ENCODE assay signal across 10 cellular contexts in the genomic region with DNA sequence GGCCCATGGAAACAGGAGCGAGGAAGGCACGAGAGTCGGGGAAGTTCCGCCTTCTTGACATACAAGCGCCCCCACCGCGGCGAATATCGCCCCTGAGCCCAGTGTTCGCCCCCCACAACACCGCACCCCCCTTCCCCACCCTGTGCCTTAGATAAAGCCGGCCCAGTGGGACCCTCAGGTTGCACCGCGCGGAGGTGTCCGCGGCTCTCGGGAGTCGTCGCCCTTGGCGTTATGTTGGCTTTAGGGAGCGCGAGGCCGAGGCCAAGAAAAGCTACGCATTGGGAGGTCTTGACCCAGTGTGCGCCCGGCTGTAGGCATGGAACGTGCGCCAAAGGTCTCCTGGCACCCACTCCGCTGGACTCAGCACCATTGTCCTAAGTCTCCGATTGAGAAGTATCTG. TPM values are rescaled to one million over a fixed set of nuclear protein-coding genes. Genes with fewer than 3 reads are reported as not detected.
DNase-seq lines count a peak whose midpoint lies in the region; ATAC-seq and TF ChIP-seq lines count a peak whose summit lies in the region.
"Had no signal": no experiment of that assay in that cellular context is flagged by ENCODE, and none has a peak within 500 bp of the region (broad histone marks: within the 10 kb centered on the region; RNA-seq: fewer than 3 reads in every experiment).

No MANE protein-coding gene starts in this region.

- H3K27ac Mint-ChIP-seq in activated CD4-positive, alpha-beta T cell treated with anti-CD3 and anti-CD28 coated beads, Interleukin-2, amount 10 ng/mL, durations not matched to agents 7 days and 5 days: peak overlapping the region; percentile 93

- H3K4me3 Mint-ChIP-seq in activated CD4-positive, alpha-beta T cell treated with anti-CD3 and anti-CD28 coated beads, Interleukin-2, amount 10 ng/mL, durations not matched to agents 7 days and 5 days: peak overlapping the region; percentile 95

- ATAC-seq in HG02571 (IDR thresholded peaks at IDR 0.05; ENCODE audit: unreplicated experiment): no peak

- H3K4me1 ChIP-seq in duodenal mucosa (ENCODE audit: control insufficient read depth in 1 of 2, insufficient read depth in 2 of 2, low read length in 2 of 2) (peaks cover 15 to 16% of the 10 kb centered on the region in 2 donors), mononuclear cell (ENCODE audit: insufficient read depth, low read length) (peaks cover 14% of the 10 kb centered on the region), transverse colon (peaks cover 0 to 15% (median 10%) of the 10 kb centered on the region in 4 donors)

- H3K9me3 Mint-ChIP-seq in activated CD4-positive, alpha-beta T cell treated with anti-CD3 and anti-CD28 coated beads, Interleukin-2, amount 10 ng/mL, durations not matched to agents 7 days and 5 days: peaks cover 40% of the 10 kb centered on the region

- H3K36me3 ChIP-seq in duodenal mucosa (ENCODE audit: control insufficient read depth in 1 of 2, insufficient read depth in 2 of 2, low read length in 2 of 2) (peaks cover 13 to 24% of the 10 kb centered on the region in 2 donors), transverse colon (peaks cover 0 to 26% (median 6%) of the 10 kb centered on the region in 4 donors)
- H3K36me3 ChIP-seq: BLaER1 treated with 17β-estradiol and CSF1 and Interleukin-3, amounts not matched to agents 10 nM and 100 nM had no signal

- no peak for TF ChIP-seq POLR2A in transverse colon (IDR thresholded peaks at IDR 0.05)

- peaks cover 30% of the 10 kb centered on the region for H3K4me1 Mint-ChIP-seq in activated CD4-positive, alpha-beta T cell treated with anti-CD3 and anti-CD28 coated beads, Interleukin-2, amount 10 ng/mL, durations not matched to agents 7 days and 5 days

- DNase-seq in activated CD4-positive, alpha-beta T cell treated with anti-CD3 and anti-CD28 coated beads, Interleukin-2, amount 10 ng/mL, durations not matched to agents 7 days and 5 days: no peak
- DNase-seq in activated CD4-positive, alpha-beta T cell treated with anti-CD3 and anti-CD28 coated beads, Interleukin-2, amount 50 U/mL, for 1 hour: no peak
- DNase-seq in transverse colon (no peak), islet precursor cell (no peak), NCI-H446 treated with DMSO at 0.1 percent for 48 hours (lab: John Stamatoyannopoulos, UW) (no peak)
- DNase-seq: SHP77 had no signal

- H3K27me3 ChIP-seq in duodenal mucosa (ENCODE audit: control insufficient read depth in 1 of 2, insufficient read depth in 2 of 2, low read length in 2 of 2): no peaks in the 10 kb centered on the region
- no peaks in the 10 kb centered on the region for H3K27me3 ChIP-seq in mononuclear cell (ENCODE audit: insufficient read depth, low read length)
- no peaks in the 10 kb centered on the region for H3K27me3 ChIP-seq in transverse colon
- H3K27me3 ChIP-seq: BLaER1 treated with 17β-estradiol and CSF1 and Interleukin-3, amounts not matched to agents 10 nM and 100 nM had no signal

- no peak for TF ChIP-seq EP300 in transverse colon (IDR thresholded peaks at IDR 0.05; ENCODE audit: low read depth)

- TF ChIP-seq CTCF in transverse colon (IDR thresholded peaks at IDR 0.05): no peak

- POLR2A ChIA-PET in activated CD4-positive, alpha-beta T cell treated with anti-CD3 and anti-CD28 coated beads, Interleukin-2, amount 10 ng/mL, durations not matched to agents 7 days and 5 days (lab: Charles Lee): interaction anchor here (0.6 kb wide), 1 partner anchor 59 kb away, joined by 4 read pairs; no protein-coding TSS in a partner anchor

- intact Hi-C loops in transverse colon (cut with DNase I; ENCODE audit: low total_unique reads): no loop called here

- H3K9me3 ChIP-seq in duodenal mucosa (ENCODE audit: control insufficient read depth in 1 of 2, low read length in 2 of 2) (peaks cover 26 to 37% of the 10 kb centered on the region in 2 donors), mononuclear cell (ENCODE audit: low read depth, low read length) (peaks cover 4% of the 10 kb centered on the region), transverse colon (peaks cover 23 to 34% of the 10 kb centered on the region in 2 donors)

- WGBS in transverse colon (ENCODE audit: low coverage in 1 of 2), 2 donors: 45% methylated on average over 31 of the region's 31 CpGs; no CpG with 5 or more reads in 1 of the 2 donors

- in situ Hi-C loops in transverse colon (cut with MboI; ENCODE audit: low pct_ligation_motif_present in 1 of 4, low pct_unique_long_range_greater_than_20kb in 1 of 4, low sequenced_read_pairs in 3 of 4): no loop called here

- H3K9ac ChIP-seq in duodenal mucosa (ENCODE audit: low read depth in 1 of 2, low read length in 2 of 2): no peak overlapping the region
- H3K9ac ChIP-seq: BLaER1 treated with 17β-estradiol and CSF1 and Interleukin-3, amounts not matched to agents 10 nM and 100 nM had no signal

- H3K4me3 ChIP-seq in duodenal mucosa (ENCODE audit: low read depth in 1 of 2, low read length in 2 of 2) (peak overlapping the region; percentile 82 to 87), mononuclear cell (ENCODE audit: low read length) (peak overlapping the region; percentile 42), transverse colon (peak overlapping the region; percentile 42 to 86 (median 64))
- H3K4me3 ChIP-seq: BLaER1 treated with 17β-estradiol and CSF1 and Interleukin-3, amounts not matched to agents 10 nM and 100 nM had no signal

- H3K27me3 Mint-ChIP-seq in activated CD4-positive, alpha-beta T cell treated with anti-CD3 and anti-CD28 coated beads, Interleukin-2, amount 10 ng/mL, durations not matched to agents 7 days and 5 days: no peaks in the 10 kb centered on the region

- CTCF ChIA-PET in activated CD4-positive, alpha-beta T cell treated with anti-CD3 and anti-CD28 coated beads, Interleukin-2, amount 10 ng/mL, durations not matched to agents 7 days and 5 days (lab: Charles Lee): no interaction called here

- peaks cover 52% of the 10 kb centered on the region for H3K36me3 Mint-ChIP-seq in activated CD4-positive, alpha-beta T cell treated with anti-CD3 and anti-CD28 coated beads, Interleukin-2, amount 10 ng/mL, durations not matched to agents 7 days and 5 days (ENCODE audit: low read depth)

- H3K27ac ChIP-seq in duodenal mucosa (ENCODE audit: low read depth, low read length) (peak overlapping the region; percentile 55), transverse colon (peak overlapping the region; percentile 69 to 90 (median 75))
- H3K27ac ChIP-seq: BLaER1 treated with 17β-estradiol and CSF1 and Interleukin-3, amounts not matched to agents 10 nM and 100 nM had no signal

RNA-seq across cellular contexts. Expression of gene ZNF132, which starts 0.6 kb away (rescaled TPM):
- total RNA-seq in activated CD4-positive, alpha-beta T cell treated with anti-CD3 and anti-CD28 coated beads, Interleukin-2, amount 10 ng/mL, durations not matched to agents 7 days and 5 days: 1 to 10 TPM; 4.8 to 5.3 TPM
- total RNA-seq in mononuclear cell: 1.9 TPM
- 1 to 10 TPM; 3.0 to 5.1 (median 3.5) TPM for total RNA-seq in transverse colon

RNA-seq across cellular contexts. Expression of gene ZNF324B, which starts 10.9 kb away (rescaled TPM):
- 10 to 100 TPM in 1 of 2 experiments, 1 to 10 TPM in 1; 9.8 to 10.3 TPM for total RNA-seq in activated CD4-positive, alpha-beta T cell treated with anti-CD3 and anti-CD28 coated beads, Interleukin-2, amount 10 ng/mL, durations not matched to agents 7 days and 5 days
- total RNA-seq in mononuclear cell (3.6 TPM), transverse colon (10 to 100 TPM in 1 of 4 donors, 1 to 10 TPM in 3; 3.0 to 10.6 (median 6.3) TPM)

RNA-seq across cellular contexts. Expression of gene ZNF324, which starts 26.3 kb away (rescaled TPM):
- total RNA-seq in activated CD4-positive, alpha-beta T cell treated with anti-CD3 and anti-CD28 coated beads, Interleukin-2, amount 10 ng/mL, durations not matched to agents 7 days and 5 days: 10 to 100 TPM in 1 of 2 experiments, 1 to 10 TPM in 1; 9.0 to 12.7 TPM
- total RNA-seq in mononuclear cell (19.2 TPM), transverse colon (10 to 100 TPM in 3 of 4 donors, 1 to 10 TPM in 1; 9.4 to 27.5 (median 24.5) TPM)

RNA-seq across cellular contexts. Expression of gene ZNF584, which starts 32.1 kb away (rescaled TPM):
- total RNA-seq in activated CD4-positive, alpha-beta T cell treated with anti-CD3 and anti-CD28 coated beads, Interleukin-2, amount 10 ng/mL, durations not matched to agents 7 days and 5 days: 1 to 10 TPM; 6.7 to 6.8 TPM
- total RNA-seq in mononuclear cell (1.3 TPM), transverse colon (1 to 10 TPM; 3.4 to 8.3 (median 7.3) TPM)

RNA-seq across cellular contexts. Expression of gene ZNF446, which starts 35.6 kb away (rescaled TPM):
- 1 to 10 TPM; 7.6 to 7.9 TPM for total RNA-seq in activated CD4-positive, alpha-beta T cell treated with anti-CD3 and anti-CD28 coated beads, Interleukin-2, amount 10 ng/mL, durations not matched to agents 7 days and 5 days
- total RNA-seq in mononuclear cell: 5.5 TPM
- total RNA-seq in transverse colon: 10 to 100 TPM in 3 of 4 donors, 1 to 10 TPM in 1; 2.8 to 54.6 (median 18.1) TPM
